In the genomic region with DNA sequence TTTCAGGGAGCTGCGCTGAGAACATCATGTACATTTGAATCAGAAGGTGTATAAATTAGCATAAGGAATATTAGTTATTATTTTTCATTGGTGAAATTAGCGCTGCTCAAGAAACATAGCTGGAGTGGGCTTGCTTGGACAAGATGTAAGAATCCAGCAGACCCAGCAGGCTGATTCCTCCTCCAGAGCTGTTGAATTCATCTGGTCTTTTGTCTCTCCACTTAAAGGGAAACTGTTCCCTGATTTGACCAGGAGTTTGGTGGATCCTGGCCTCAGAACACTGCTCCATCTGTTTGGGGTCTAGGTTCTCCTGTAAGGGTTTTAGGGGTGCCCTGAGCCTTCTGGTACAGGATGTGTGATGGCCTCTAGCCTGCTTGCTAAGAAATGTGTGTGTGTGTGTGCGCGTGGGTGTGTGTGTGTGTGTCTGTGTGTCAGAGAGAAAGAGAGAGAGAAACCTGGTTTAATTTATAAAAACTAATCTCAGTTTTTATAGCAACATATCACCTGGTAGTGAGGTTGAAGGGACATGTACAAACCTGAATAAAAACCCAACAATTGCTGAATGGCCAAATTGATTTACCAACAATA, we compare ENCODE assay signal across 22 cellular contexts. TPM values are rescaled to one million over a fixed set of nuclear protein-coding genes. Genes with fewer than 3 reads are reported as not detected.
DNase-seq lines count a peak whose midpoint lies in the region; ATAC-seq and TF ChIP-seq lines count a peak whose summit lies in the region.
"Had no signal": no experiment of that assay in that cellular context is flagged by ENCODE, and none has a peak within 500 bp of the region (broad histone marks: within the 10 kb centered on the region; RNA-seq: fewer than 3 reads in every experiment).

No MANE protein-coding gene starts in this region.

- CTCF ChIA-PET in activated CD4-positive, alpha-beta T cell treated with anti-CD3 and anti-CD28 coated beads for 36 hours (lab: Charles Lee): interaction anchor here (0.8 to 1.8 kb wide), 5 partner anchors 13 to 76 kb away, joined by 3 to 6 read pairs (median 3); no protein-coding TSS in a partner anchor
- CTCF ChIA-PET in CD8-positive, alpha-beta T cell (lab: Charles Lee): interaction anchor here (1.0 to 2.2 kb wide), 3 partner anchors 9 to 45 kb away, joined by 3 to 6 read pairs (median 3); partner anchors contain the start of genes SORL1 and SORL1-AS1
- CTCF ChIA-PET in T-cell (lab: Charles Lee): interaction anchor here in 1 of 2 donors (0.5 kb wide), 1 partner anchor 42 kb away, joined by 3 read pairs; no protein-coding TSS in a partner anchor

- peak; percentile 69 for DNase-seq in activated CD4-positive, alpha-beta T cell treated with anti-CD3 and anti-CD28 coated beads for 36 hours
- no peak for DNase-seq in activated CD4-positive, alpha-beta T cell treated with anti-CD3 and anti-CD28 coated beads, Interleukin-2, amount 10 ng/mL, durations not matched to agents 24 days and 14 days
- no peak for DNase-seq in CD8-positive, alpha-beta T cell
- DNase-seq in T-cell: no peak
- peak; percentile 48 for DNase-seq in cerebellum (ENCODE audit: low spot score)
- no peak for DNase-seq in activated effector memory CD4-positive, alpha-beta T cell treated with Interleukin-2 at 50 U/mL for 16 hours
- DNase-seq in SHP77 treated with DMSO at 0.1 percent for 48 hours (lab: John Stamatoyannopoulos, UW): no peak
- DNase-seq in NCI-H146 (lab: John Stamatoyannopoulos, UW): no peak
- DNase-seq: 8988T; activated CD8-positive, alpha-beta memory T cell treated with anti-CD3 and anti-CD28 coated beads, Interleukin-2, amount 50 U/mL, for 4 hours; cortex of kidney; EL; head of caudate nucleus; KBM-7; NCI-H2081 treated with DMSO at 0.1 percent for 48 hours; NCI-H510A treated with DMSO at 0.1 percent for 48 hours; stomach; WERI-Rb-1 had no signal

- no peaks in the 10 kb centered on the region for H3K36me3 ChIP-seq in CD8-positive, alpha-beta T cell (ENCODE audit: insufficient read depth, low read length)
- H3K36me3 ChIP-seq: neutrophil, stomach, WERI-Rb-1 had no signal

- H3K4me1 ChIP-seq in CD8-positive, alpha-beta T cell (ENCODE audit: insufficient read depth, low read length): peaks cover 58% of the 10 kb centered on the region

- H3K36me3 Mint-ChIP-seq in activated CD4-positive, alpha-beta T cell treated with anti-CD3 and anti-CD28 coated beads for 36 hours (ENCODE audit: low read depth): peaks cover 11% of the 10 kb centered on the region
- H3K36me3 Mint-ChIP-seq in activated CD4-positive, alpha-beta T cell treated with anti-CD3 and anti-CD28 coated beads, Interleukin-2, amount 10 ng/mL, durations not matched to agents 24 days and 14 days (ENCODE audit: low read depth): peaks cover 23% of the 10 kb centered on the region
- peaks cover 73% of the 10 kb centered on the region for H3K36me3 Mint-ChIP-seq in CD8-positive, alpha-beta T cell
- H3K36me3 Mint-ChIP-seq in T-cell: peaks cover 57% of the 10 kb centered on the region
- H3K36me3 Mint-ChIP-seq: brain, type B pancreatic cell had no signal

- no peak overlapping the region for H3K4me3 ChIP-seq in CD8-positive, alpha-beta T cell (ENCODE audit: low read depth, low read length)
- H3K4me3 ChIP-seq: stomach had no signal

- no peak overlapping the region for H3K27ac ChIP-seq in CD8-positive, alpha-beta T cell (ENCODE audit: low read depth, low read length)
- H3K27ac ChIP-seq: stomach, WERI-Rb-1 had no signal

- POLR2A ChIA-PET in activated CD4-positive, alpha-beta T cell treated with anti-CD3 and anti-CD28 coated beads for 36 hours (lab: Charles Lee): no interaction called here
- POLR2A ChIA-PET in CD8-positive, alpha-beta T cell (lab: Charles Lee): interaction anchor here (0.6 to 1.4 kb wide), 5 partner anchors 8 to 1658 kb away, joined by 3 to 5 read pairs (median 4); no protein-coding TSS in a partner anchor
- POLR2A ChIA-PET in T-cell (lab: Charles Lee): no interaction called here

- peak; percentile 38 for ATAC-seq in activated CD4-positive, alpha-beta T cell treated with anti-CD3 and anti-CD28 coated beads for 36 hours
- ATAC-seq in CD8-positive, alpha-beta T cell: no peak
- no peak for ATAC-seq in T-cell (replicated peaks in 1 of 4)
- ATAC-seq: left lobe of liver had no signal

- no peaks in the 10 kb centered on the region for H3K27me3 Mint-ChIP-seq in activated CD4-positive, alpha-beta T cell treated with anti-CD3 and anti-CD28 coated beads for 36 hours
- no peaks in the 10 kb centered on the region for H3K27me3 Mint-ChIP-seq in activated CD4-positive, alpha-beta T cell treated with anti-CD3 and anti-CD28 coated beads, Interleukin-2, amount 10 ng/mL, durations not matched to agents 24 days and 14 days
- no peaks in the 10 kb centered on the region for H3K27me3 Mint-ChIP-seq in CD8-positive, alpha-beta T cell (ENCODE audit: low read depth)
- H3K27me3 Mint-ChIP-seq in T-cell: no peaks in the 10 kb centered on the region
- H3K27me3 Mint-ChIP-seq: brain, type B pancreatic cell had no signal

- no peak overlapping the region for H3K4me3 Mint-ChIP-seq in activated CD4-positive, alpha-beta T cell treated with anti-CD3 and anti-CD28 coated beads for 36 hours
- H3K4me3 Mint-ChIP-seq in activated CD4-positive, alpha-beta T cell treated with anti-CD3 and anti-CD28 coated beads, Interleukin-2, amount 10 ng/mL, durations not matched to agents 24 days and 14 days: no peak overlapping the region
- H3K4me3 Mint-ChIP-seq in CD8-positive, alpha-beta T cell: no peak overlapping the region
- no peak overlapping the region for H3K4me3 Mint-ChIP-seq in T-cell
- H3K4me3 Mint-ChIP-seq: type B pancreatic cell had no signal

- no peaks in the 10 kb centered on the region for H3K27me3 ChIP-seq in CD8-positive, alpha-beta T cell (ENCODE audit: insufficient read depth, low read length)
- H3K27me3 ChIP-seq: neutrophil, stomach had no signal

- no peaks in the 10 kb centered on the region for H3K9me3 ChIP-seq in CD8-positive, alpha-beta T cell (ENCODE audit: low read length)
- H3K9me3 ChIP-seq: neutrophil, stomach had no signal

- no peaks in the 10 kb centered on the region for H3K9me3 Mint-ChIP-seq in activated CD4-positive, alpha-beta T cell treated with anti-CD3 and anti-CD28 coated beads for 36 hours (ENCODE audit: low read depth)
- H3K9me3 Mint-ChIP-seq in activated CD4-positive, alpha-beta T cell treated with anti-CD3 and anti-CD28 coated beads, Interleukin-2, amount 10 ng/mL, durations not matched to agents 24 days and 14 days: peaks cover 4% of the 10 kb centered on the region
- peaks cover 7% of the 10 kb centered on the region for H3K9me3 Mint-ChIP-seq in CD8-positive, alpha-beta T cell
- H3K9me3 Mint-ChIP-seq in T-cell: no peaks in the 10 kb centered on the region
- H3K9me3 Mint-ChIP-seq: type B pancreatic cell had no signal

- intact Hi-C loops in activated CD4-positive, alpha-beta T cell treated with anti-CD3 and anti-CD28 coated beads for 36 hours (cut with DNase I, micrococcal nuclease): no loop called here
- intact Hi-C loops in activated CD4-positive, alpha-beta T cell treated with anti-CD3 and anti-CD28 coated beads, Interleukin-2, amount 10 ng/mL, durations not matched to agents 24 days and 14 days (cut with micrococcal nuclease): no loop called here
- intact Hi-C loops in CD8-positive, alpha-beta T cell (cut with DNase I, micrococcal nuclease): no loop called here

- peaks cover 56% of the 10 kb centered on the region for H3K4me1 Mint-ChIP-seq in activated CD4-positive, alpha-beta T cell treated with anti-CD3 and anti-CD28 coated beads for 36 hours
- H3K4me1 Mint-ChIP-seq in activated CD4-positive, alpha-beta T cell treated with anti-CD3 and anti-CD28 coated beads, Interleukin-2, amount 10 ng/mL, durations not matched to agents 24 days and 14 days: peaks cover 47% of the 10 kb centered on the region
- H3K4me1 Mint-ChIP-seq in CD8-positive, alpha-beta T cell (ENCODE audit: low read depth): peaks cover 64% of the 10 kb centered on the region
- H3K4me1 Mint-ChIP-seq in T-cell: peaks cover 62 to 77% (median 64%) of the 10 kb centered on the region in 3 donors

- H3K27ac Mint-ChIP-seq in activated CD4-positive, alpha-beta T cell treated with anti-CD3 and anti-CD28 coated beads for 36 hours: peak overlapping the region; percentile 79
- no peak overlapping the region for H3K27ac Mint-ChIP-seq in activated CD4-positive, alpha-beta T cell treated with anti-CD3 and anti-CD28 coated beads, Interleukin-2, amount 10 ng/mL, durations not matched to agents 24 days and 14 days
- H3K27ac Mint-ChIP-seq in CD8-positive, alpha-beta T cell: peak overlapping the region; percentile 76
- peak overlapping the region; percentile 93 to 96 for H3K27ac Mint-ChIP-seq in T-cell
- H3K27ac Mint-ChIP-seq: type B pancreatic cell had no signal

- no peak for TF ChIP-seq CTCF in CD8-positive, alpha-beta T cell (IDR thresholded peaks at IDR 0.05)

RNA-seq across cellular contexts. Expression of gene SORL1, which starts 8.3 kb away (rescaled TPM):
- 10 to 100 TPM; 53.5 to 68.0 TPM for total RNA-seq in activated CD4-positive, alpha-beta T cell treated with anti-CD3 and anti-CD28 coated beads for 36 hours
- 28.4 and 30.3 TPM in 2 replicates for total RNA-seq in activated CD4-positive, alpha-beta T cell treated with anti-CD3 and anti-CD28 coated beads, Interleukin-2, amount 10 ng/mL, durations not matched to agents 24 days and 14 days
- total RNA-seq in CD8-positive, alpha-beta T cell: 100 to 1,000 TPM; 170 TPM
- total RNA-seq in T-cell (100 to 1,000 TPM; 361 to 422 (median 392) TPM), cerebellum (41.6 TPM)

Comparison
In these comparisons a context has a peak if more than half of its experiments do, and no peak if none do; other contexts are left out.
1. DNase-seq: peak in activated CD4-positive, alpha-beta T cell treated with anti-CD3 and anti-CD28 coated beads for 36 hours (single experiment) and cerebellum (single experiment); none in activated CD4-positive, alpha-beta T cell treated with anti-CD3 and anti-CD28 coated beads, Interleukin-2, amount 10 ng/mL, durations not matched to agents 24 days and 14 days (single experiment), CD8-positive, alpha-beta T cell (0 of 7), T-cell (0 of 34), activated effector memory CD4-positive, alpha-beta T cell treated with Interleukin-2 at 50 U/mL for 16 hours (single experiment), SHP77 treated with DMSO at 0.1 percent for 48 hours (single experiment) and NCI-H146 (single experiment).